30 cellular contexts compared by ENCODE assay signal in the genomic region with DNA sequence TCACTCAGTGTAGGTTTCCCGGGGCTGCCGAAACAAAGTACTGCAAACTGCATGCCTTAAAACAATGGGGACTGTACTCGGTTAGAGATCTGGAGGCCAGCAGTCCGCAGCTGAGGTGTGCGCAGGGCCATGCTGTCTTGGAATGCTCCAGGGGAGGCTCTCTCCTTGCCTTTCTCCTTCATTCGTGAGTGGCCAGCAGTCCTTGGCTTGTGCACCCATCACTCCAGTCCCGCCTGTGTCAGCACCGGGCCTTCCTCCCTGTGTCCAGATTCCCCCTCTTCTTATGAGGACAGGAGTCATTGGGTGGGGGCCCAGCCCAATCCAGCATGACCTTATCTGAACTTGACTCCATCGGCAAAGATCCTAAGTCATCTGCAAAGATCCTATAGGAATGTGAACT.
"Had no signal": no experiment of that assay in that cellular context is flagged by ENCODE, and none has a peak within 500 bp of the region (broad histone marks: within the 10 kb centered on the region; RNA-seq: fewer than 3 reads in every experiment).

No MANE protein-coding gene starts in this region.

- H3K4me3 Mint-ChIP-seq: effector memory CD8-positive, alpha-beta T cell; immature natural killer cell; memory B cell; mesothelial cell of epicardium; natural killer cell treated with Interleukin-12 subunit alpha and Interleukin-12 subunit beta and Interleukin-15 and Interleukin-18, amount 100 ng/mL, for 72 hours; neural crest cell; stimulated activated memory B cell treated with anti-CD40 and anti-IgM and Interleukin-4, amounts not matched to agents 10 μg/mL and 1 μg/mL and 100 μg/mL, for 72 hours had no signal

- H3K4me1 Mint-ChIP-seq: neural crest cell had no signal

- H3K9me3 ChIP-seq: esophagus squamous epithelium, mucosa of descending colon, neutrophil, pancreas, right lobe of liver, testis, tibial artery, upper lobe of left lung, vagina had no signal

- H3K27ac ChIP-seq: esophagus squamous epithelium, neutrophil, pancreas, right lobe of liver, testis, tibial artery, upper lobe of left lung, vagina had no signal

- H3K36me3 ChIP-seq: esophagus squamous epithelium, neutrophil, pancreas, right lobe of liver, tibial artery, upper lobe of left lung, vagina had no signal

- DNase-seq: cortex of kidney; effector memory CD8-positive, alpha-beta T cell; erythroblast; esophagus squamous epithelium; foreskin melanocyte; glutamatergic neuron; hypothalamus; immature natural killer cell; islet precursor cell; left ventricle myocardium superior; mucosa of descending colon; naive B cell; pancreas; right lobe of liver; stimulated activated CD4-positive, alpha-beta T cell treated with anti-CD3 and anti-CD28 coated beads, Interleukin-4, amount 100 ng/mL, for 4 hours; stimulated activated naive CD8-positive, alpha-beta T cell treated with anti-CD3 and anti-CD28 coated beads, Interleukin-15, Interleukin-2, amounts not matched to agents 100 U/mL and 50 U/mL, for 24 hours; substantia nigra; testis; tibial artery; upper lobe of left lung had no signal

- H3K27ac Mint-ChIP-seq: effector memory CD8-positive, alpha-beta T cell; immature natural killer cell; memory B cell; mesothelial cell of epicardium; naive B cell; natural killer cell treated with Interleukin-12 subunit alpha and Interleukin-12 subunit beta and Interleukin-15 and Interleukin-18, amount 100 ng/mL, for 72 hours; progenitor cell of endocrine pancreas; stimulated activated memory B cell treated with anti-CD40 and anti-IgM and Interleukin-4, amounts not matched to agents 10 μg/mL and 1 μg/mL and 100 μg/mL, for 72 hours had no signal

- H3K27me3 ChIP-seq: right lobe of liver, testis, upper lobe of left lung, vagina had no signal

- ATAC-seq: effector memory CD8-positive, alpha-beta T cell; left ventricle myocardium superior; mucosa of descending colon; natural killer cell treated with Interleukin-12 subunit alpha and Interleukin-12 subunit beta and Interleukin-15 and Interleukin-18, amount 100 ng/mL, for 72 hours; pancreas; right lobe of liver; stimulated activated memory B cell treated with anti-CD40 and anti-IgM and Interleukin-4, amounts not matched to agents 10 μg/mL and 1 μg/mL and 100 μg/mL, for 72 hours; stimulated activated naive CD8-positive, alpha-beta T cell treated with anti-CD3 and anti-CD28 coated beads, Interleukin-15, Interleukin-2, amounts not matched to agents 100 U/mL and 50 U/mL, for 24 hours had no signal

- FAIRE-seq: endometrium, pancreas had no signal

- H3K9me3 Mint-ChIP-seq: effector memory CD8-positive, alpha-beta T cell; immature natural killer cell; memory B cell; naive B cell; natural killer cell treated with Interleukin-12 subunit alpha and Interleukin-12 subunit beta and Interleukin-15 and Interleukin-18, amount 100 ng/mL, for 72 hours; neural crest cell; stimulated activated memory B cell treated with anti-CD40 and anti-IgM and Interleukin-4, amounts not matched to agents 10 μg/mL and 1 μg/mL and 100 μg/mL, for 72 hours had no signal

- H3K4me1 ChIP-seq: esophagus squamous epithelium, pancreas, right lobe of liver, testis, tibial artery, vagina had no signal

- H3K36me3 Mint-ChIP-seq: memory B cell; mesothelial cell of epicardium; naive B cell; natural killer cell treated with Interleukin-12 subunit alpha and Interleukin-12 subunit beta and Interleukin-15 and Interleukin-18, amount 100 ng/mL, for 72 hours; stimulated activated memory B cell treated with anti-CD40 and anti-IgM and Interleukin-4, amounts not matched to agents 10 μg/mL and 1 μg/mL and 100 μg/mL, for 72 hours had no signal

- H3K4me3 ChIP-seq: esophagus squamous epithelium, lung, mucosa of descending colon, pancreas, right lobe of liver, testis, tibial artery, upper lobe of left lung, vagina had no signal
